ENCODE assay signal across 1 cellular context in the genomic region with DNA sequence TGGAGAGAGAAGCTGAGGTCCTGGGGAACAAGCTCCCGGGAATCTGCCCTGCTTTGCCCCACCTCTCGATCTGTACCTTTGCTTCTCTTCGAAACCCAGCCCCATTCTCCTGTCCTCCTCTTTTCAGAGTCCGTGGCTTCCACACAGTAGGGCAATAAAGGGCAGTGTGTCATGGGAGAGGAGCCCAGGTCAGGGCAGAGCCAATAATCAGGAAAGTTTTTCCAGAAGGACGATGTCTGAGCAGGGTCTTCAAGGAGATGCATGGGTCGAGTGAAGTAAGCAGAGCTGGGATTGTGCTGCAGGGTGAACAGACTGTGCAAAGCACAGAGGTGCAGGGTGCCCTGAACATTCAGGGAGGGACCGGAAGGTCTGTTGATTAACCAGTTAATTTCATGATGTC.
TF ChIP-seq lines count a peak whose summit lies in the region.

No MANE protein-coding gene starts in this region.

TF ChIP-seq in H1, 55 proteins besides CTCF, POLR2A, EP300 and RAD21:
- TF ChIP-seq BRCA1 (IDR thresholded peaks at IDR 0.05; ENCODE audit: low read depth, low read length) (no peak), SP1 (IDR thresholded peaks at IDR 0.05; ENCODE audit: low read depth, low read length) (no peak)
- TF ChIP-seq, protein P1, sequence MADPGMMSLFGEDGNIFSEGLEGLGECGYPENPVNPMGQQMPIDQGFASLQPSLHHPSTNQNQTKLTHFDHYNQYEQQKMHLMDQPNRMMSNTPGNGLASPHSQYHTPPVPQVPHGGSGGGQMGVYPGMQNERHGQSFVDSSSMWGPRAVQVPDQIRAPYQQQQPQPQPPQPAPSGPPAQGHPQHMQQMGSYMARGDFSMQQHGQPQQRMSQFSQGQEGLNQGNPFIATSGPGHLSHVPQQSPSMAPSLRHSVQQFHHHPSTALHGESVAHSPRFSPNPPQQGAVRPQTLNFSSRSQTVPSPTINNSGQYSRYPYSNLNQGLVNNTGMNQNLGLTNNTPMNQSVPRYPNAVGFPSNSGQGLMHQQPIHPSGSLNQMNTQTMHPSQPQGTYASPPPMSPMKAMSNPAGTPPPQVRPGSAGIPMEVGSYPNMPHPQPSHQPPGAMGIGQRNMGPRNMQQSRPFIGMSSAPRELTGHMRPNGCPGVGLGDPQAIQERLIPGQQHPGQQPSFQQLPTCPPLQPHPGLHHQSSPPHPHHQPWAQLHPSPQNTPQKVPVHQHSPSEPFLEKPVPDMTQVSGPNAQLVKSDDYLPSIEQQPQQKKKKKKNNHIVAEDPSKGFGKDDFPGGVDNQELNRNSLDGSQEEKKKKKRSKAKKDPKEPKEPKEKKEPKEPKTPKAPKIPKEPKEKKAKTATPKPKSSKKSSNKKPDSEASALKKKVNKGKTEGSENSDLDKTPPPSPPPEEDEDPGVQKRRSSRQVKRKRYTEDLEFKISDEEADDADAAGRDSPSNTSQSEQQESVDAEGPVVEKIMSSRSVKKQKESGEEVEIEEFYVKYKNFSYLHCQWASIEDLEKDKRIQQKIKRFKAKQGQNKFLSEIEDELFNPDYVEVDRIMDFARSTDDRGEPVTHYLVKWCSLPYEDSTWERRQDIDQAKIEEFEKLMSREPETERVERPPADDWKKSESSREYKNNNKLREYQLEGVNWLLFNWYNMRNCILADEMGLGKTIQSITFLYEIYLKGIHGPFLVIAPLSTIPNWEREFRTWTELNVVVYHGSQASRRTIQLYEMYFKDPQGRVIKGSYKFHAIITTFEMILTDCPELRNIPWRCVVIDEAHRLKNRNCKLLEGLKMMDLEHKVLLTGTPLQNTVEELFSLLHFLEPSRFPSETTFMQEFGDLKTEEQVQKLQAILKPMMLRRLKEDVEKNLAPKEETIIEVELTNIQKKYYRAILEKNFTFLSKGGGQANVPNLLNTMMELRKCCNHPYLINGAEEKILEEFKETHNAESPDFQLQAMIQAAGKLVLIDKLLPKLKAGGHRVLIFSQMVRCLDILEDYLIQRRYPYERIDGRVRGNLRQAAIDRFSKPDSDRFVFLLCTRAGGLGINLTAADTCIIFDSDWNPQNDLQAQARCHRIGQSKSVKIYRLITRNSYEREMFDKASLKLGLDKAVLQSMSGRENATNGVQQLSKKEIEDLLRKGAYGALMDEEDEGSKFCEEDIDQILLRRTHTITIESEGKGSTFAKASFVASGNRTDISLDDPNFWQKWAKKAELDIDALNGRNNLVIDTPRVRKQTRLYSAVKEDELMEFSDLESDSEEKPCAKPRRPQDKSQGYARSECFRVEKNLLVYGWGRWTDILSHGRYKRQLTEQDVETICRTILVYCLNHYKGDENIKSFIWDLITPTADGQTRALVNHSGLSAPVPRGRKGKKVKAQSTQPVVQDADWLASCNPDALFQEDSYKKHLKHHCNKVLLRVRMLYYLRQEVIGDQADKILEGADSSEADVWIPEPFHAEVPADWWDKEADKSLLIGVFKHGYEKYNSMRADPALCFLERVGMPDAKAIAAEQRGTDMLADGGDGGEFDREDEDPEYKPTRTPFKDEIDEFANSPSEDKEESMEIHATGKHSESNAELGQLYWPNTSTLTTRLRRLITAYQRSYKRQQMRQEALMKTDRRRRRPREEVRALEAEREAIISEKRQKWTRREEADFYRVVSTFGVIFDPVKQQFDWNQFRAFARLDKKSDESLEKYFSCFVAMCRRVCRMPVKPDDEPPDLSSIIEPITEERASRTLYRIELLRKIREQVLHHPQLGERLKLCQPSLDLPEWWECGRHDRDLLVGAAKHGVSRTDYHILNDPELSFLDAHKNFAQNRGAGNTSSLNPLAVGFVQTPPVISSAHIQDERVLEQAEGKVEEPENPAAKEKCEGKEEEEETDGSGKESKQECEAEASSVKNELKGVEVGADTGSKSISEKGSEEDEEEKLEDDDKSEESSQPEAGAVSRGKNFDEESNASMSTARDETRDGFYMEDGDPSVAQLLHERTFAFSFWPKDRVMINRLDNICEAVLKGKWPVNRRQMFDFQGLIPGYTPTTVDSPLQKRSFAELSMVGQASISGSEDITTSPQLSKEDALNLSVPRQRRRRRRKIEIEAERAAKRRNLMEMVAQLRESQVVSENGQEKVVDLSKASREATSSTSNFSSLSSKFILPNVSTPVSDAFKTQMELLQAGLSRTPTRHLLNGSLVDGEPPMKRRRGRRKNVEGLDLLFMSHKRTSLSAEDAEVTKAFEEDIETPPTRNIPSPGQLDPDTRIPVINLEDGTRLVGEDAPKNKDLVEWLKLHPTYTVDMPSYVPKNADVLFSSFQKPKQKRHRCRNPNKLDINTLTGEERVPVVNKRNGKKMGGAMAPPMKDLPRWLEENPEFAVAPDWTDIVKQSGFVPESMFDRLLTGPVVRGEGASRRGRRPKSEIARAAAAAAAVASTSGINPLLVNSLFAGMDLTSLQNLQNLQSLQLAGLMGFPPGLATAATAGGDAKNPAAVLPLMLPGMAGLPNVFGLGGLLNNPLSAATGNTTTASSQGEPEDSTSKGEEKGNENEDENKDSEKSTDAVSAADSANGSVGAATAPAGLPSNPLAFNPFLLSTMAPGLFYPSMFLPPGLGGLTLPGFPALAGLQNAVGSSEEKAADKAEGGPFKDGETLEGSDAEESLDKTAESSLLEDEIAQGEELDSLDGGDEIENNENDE (IDR thresholded peaks at IDR 0.05; ENCODE audit: insufficient replicate concordance, low read length): no peak
- TF ChIP-seq, protein P2, sequence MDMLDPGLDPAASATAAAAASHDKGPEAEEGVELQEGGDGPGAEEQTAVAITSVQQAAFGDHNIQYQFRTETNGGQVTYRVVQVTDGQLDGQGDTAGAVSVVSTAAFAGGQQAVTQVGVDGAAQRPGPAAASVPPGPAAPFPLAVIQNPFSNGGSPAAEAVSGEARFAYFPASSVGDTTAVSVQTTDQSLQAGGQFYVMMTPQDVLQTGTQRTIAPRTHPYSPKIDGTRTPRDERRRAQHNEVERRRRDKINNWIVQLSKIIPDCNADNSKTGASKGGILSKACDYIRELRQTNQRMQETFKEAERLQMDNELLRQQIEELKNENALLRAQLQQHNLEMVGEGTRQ (IDR thresholded peaks at IDR 0.05; ENCODE audit: low read length): no peak
